ENCODE assay signal across 1 cellular context in genomic region chr2:224666951-224667553, GRCh38.
TF ChIP-seq lines count a peak whose summit lies in the region.

No MANE protein-coding gene starts in this region.

TF ChIP-seq in SK-N-SH treated with all-trans-retinoic acid at 6 μM for 48 hours, 23 proteins besides CTCF, POLR2A, EP300 and RAD21 (continued from another document):
- no peak for TF ChIP-seq PATZ1 (CRISPR knock-in tag; IDR thresholded peaks at IDR 0.05; ENCODE audit: borderline replicate concordance)
